ENCODE assay signal across 15 cellular contexts in genomic region chr20:21324126-21324525, GRCh38. TPM values are rescaled to one million over a fixed set of nuclear protein-coding genes. Genes with fewer than 3 reads are reported as not detected.
DNase-seq lines count a peak whose midpoint lies in the region; ATAC-seq and TF ChIP-seq lines count a peak whose summit lies in the region.
"Had no signal": no experiment of that assay in that cellular context is flagged by ENCODE, and none has a peak within 500 bp of the region (broad histone marks: within the 10 kb centered on the region; RNA-seq: fewer than 3 reads in every experiment).

No MANE protein-coding gene starts in this region.

- no peaks in the 10 kb centered on the region for H3K27me3 Mint-ChIP-seq in activated CD8-positive, alpha-beta T cell treated with anti-CD3 and anti-CD28 coated beads for 36 hours
- no peaks in the 10 kb centered on the region for H3K27me3 Mint-ChIP-seq in activated CD8-positive, alpha-beta T cell treated with anti-CD3 and anti-CD28 coated beads, Interleukin-2, amount 10 ng/mL, durations not matched to agents 7 days and 5 days (ENCODE audit: low read depth)
- H3K27me3 Mint-ChIP-seq in HFFc6 (ENCODE audit: insufficient read depth), result no peaks in the 10 kb centered on the region; the same call in 1 of the 2 replicates
- H3K27me3 Mint-ChIP-seq in central memory CD8-positive, alpha-beta T cell, result no peaks in the 10 kb centered on the region
- H3K27me3 Mint-ChIP-seq in naive thymus-derived CD4-positive, alpha-beta T cell, result no peaks in the 10 kb centered on the region

- no peak for TF ChIP-seq CTCF in activated CD8-positive, alpha-beta T cell treated with anti-CD3 and anti-CD28 coated beads for 36 hours (IDR thresholded peaks at IDR 0.05)
- TF ChIP-seq CTCF in HFFc6 (IDR thresholded peaks at IDR 0.05) (no peak), spleen (IDR thresholded peaks at IDR 0.05 in 8 of 11, conservative IDR thresholded peaks at IDR 0.05 in 3 of 11) (no peak)

- DNase-seq in activated CD8-positive, alpha-beta T cell treated with anti-CD3 and anti-CD28 coated beads for 36 hours, result no peak
- DNase-seq in activated CD8-positive, alpha-beta T cell treated with anti-CD3 and anti-CD28 coated beads, Interleukin-2, amount 10 ng/mL, durations not matched to agents 7 days and 5 days, result no peak
- DNase-seq in HFFc6, result no peak
- DNase-seq in central memory CD8-positive, alpha-beta T cell (ENCODE audit: low spot score in 2 of 2), result no peak
- DNase-seq in naive thymus-derived CD4-positive, alpha-beta T cell, result no peak
- no peak for DNase-seq in stimulated activated CD8-positive, alpha-beta memory T cell treated with anti-CD3 and anti-CD28 coated beads, Interleukin-4, amount 100 ng/mL, for 48 hours
- DNase-seq in spleen, result no peak
- DNase-seq: activated gamma-delta T cell; effector CD4-positive, alpha-beta T cell; NCI-H2171 treated with DMSO at 0.1 percent for 48 hours; SK-N-SH; stimulated activated CD4-positive, alpha-beta T cell treated with anti-CD3 and anti-CD28 coated beads, Interleukin-15, amount 100 ng/mL, for 24 hours had no signal

- H3K4me1 Mint-ChIP-seq in activated CD8-positive, alpha-beta T cell treated with anti-CD3 and anti-CD28 coated beads for 36 hours (ENCODE audit: low read depth), result peaks cover 60% of the 10 kb centered on the region
- H3K4me1 Mint-ChIP-seq in activated CD8-positive, alpha-beta T cell treated with anti-CD3 and anti-CD28 coated beads, Interleukin-2, amount 10 ng/mL, durations not matched to agents 7 days and 5 days (ENCODE audit: low read depth), result peaks cover 39% of the 10 kb centered on the region
- peaks cover 39% of the 10 kb centered on the region for H3K4me1 Mint-ChIP-seq in HFFc6 (ENCODE audit: low read depth)
- peaks cover 65% of the 10 kb centered on the region for H3K4me1 Mint-ChIP-seq in central memory CD8-positive, alpha-beta T cell
- H3K4me1 Mint-ChIP-seq in naive thymus-derived CD4-positive, alpha-beta T cell, result peaks cover 45 to 78% (median 70%) of the 10 kb centered on the region in 7 donors

- 86 to 93% (median 88%) methylated on average over 2 of the region's 2 CpGs for WGBS in spleen, 5 donors

- peaks cover 0 to 8% (median 3%) of the 10 kb centered on the region in 3 experiments for H3K36me3 ChIP-seq in naive thymus-derived CD4-positive, alpha-beta T cell (ENCODE audit: control insufficient read depth in 2 of 3, insufficient read depth in 3 of 3, low read length in 3 of 3)
- H3K36me3 ChIP-seq in spleen, result peaks cover 0 to 31% (median 5%) of the 10 kb centered on the region in 6 donors

- POLR2A ChIA-PET in activated CD8-positive, alpha-beta T cell treated with anti-CD3 and anti-CD28 coated beads for 36 hours (lab: Charles Lee), result interaction anchor here (0.6 to 1.3 kb wide), 3 partner anchors 9 to 128 kb away, joined by 3 to 4 read pairs (median 3); partner anchors contain the start of gene XRN2
- POLR2A ChIA-PET in activated CD8-positive, alpha-beta T cell treated with anti-CD3 and anti-CD28 coated beads, Interleukin-2, amount 10 ng/mL, durations not matched to agents 7 days and 5 days (lab: Charles Lee), result no interaction called here
- POLR2A ChIA-PET in naive thymus-derived CD4-positive, alpha-beta T cell (lab: Charles Lee), result interaction anchor here (3.4 kb wide), 1 partner anchor 21 kb away, joined by 20 read pairs; the partner anchor contains the start of gene XRN2

- H3K9me3 ChIP-seq in naive thymus-derived CD4-positive, alpha-beta T cell (ENCODE audit: control insufficient read depth in 2 of 3, low read length in 3 of 3), result peaks cover 0 to 4% (median 0%) of the 10 kb centered on the region in 3 experiments
- H3K9me3 ChIP-seq in spleen, result peaks cover 4 to 36% (median 30%) of the 10 kb centered on the region in 8 donors
- H3K9me3 ChIP-seq: Peyer's patch had no signal

- ATAC-seq in activated CD8-positive, alpha-beta T cell treated with anti-CD3 and anti-CD28 coated beads for 36 hours, result no peak
- no peak for ATAC-seq in activated CD8-positive, alpha-beta T cell treated with anti-CD3 and anti-CD28 coated beads, Interleukin-2, amount 10 ng/mL, durations not matched to agents 7 days and 5 days
- no peak for ATAC-seq in central memory CD8-positive, alpha-beta T cell (replicated peaks; ENCODE audit: extremely low read depth, poor library complexity, severe bottlenecking)
- no peak for ATAC-seq in naive thymus-derived CD4-positive, alpha-beta T cell
- ATAC-seq in GM21447 (IDR thresholded peaks at IDR 0.05; ENCODE audit: unreplicated experiment), result no peak

- H3K9me3 Mint-ChIP-seq in activated CD8-positive, alpha-beta T cell treated with anti-CD3 and anti-CD28 coated beads for 36 hours, result peaks cover 9% of the 10 kb centered on the region
- peaks cover 7% of the 10 kb centered on the region for H3K9me3 Mint-ChIP-seq in activated CD8-positive, alpha-beta T cell treated with anti-CD3 and anti-CD28 coated beads, Interleukin-2, amount 10 ng/mL, durations not matched to agents 7 days and 5 days (ENCODE audit: insufficient read depth)
- H3K9me3 Mint-ChIP-seq in HFFc6, result no peaks in the 10 kb centered on the region
- no peaks in the 10 kb centered on the region for H3K9me3 Mint-ChIP-seq in central memory CD8-positive, alpha-beta T cell
- peaks cover 0 to 37% (median 9%) of the 10 kb centered on the region in 11 donors for H3K9me3 Mint-ChIP-seq in naive thymus-derived CD4-positive, alpha-beta T cell

- intact Hi-C loops in activated CD8-positive, alpha-beta T cell treated with anti-CD3 and anti-CD28 coated beads for 36 hours (cut with micrococcal nuclease), result no loop called here
- intact Hi-C loops in naive thymus-derived CD4-positive, alpha-beta T cell (cut with micrococcal nuclease), result no loop called here
- intact Hi-C loops in spleen (cut with DNase I; ENCODE audit: low total_unique reads), result no loop called here

- H3K27ac Mint-ChIP-seq in activated CD8-positive, alpha-beta T cell treated with anti-CD3 and anti-CD28 coated beads for 36 hours, result peak overlapping the region; percentile 69
- H3K27ac Mint-ChIP-seq in activated CD8-positive, alpha-beta T cell treated with anti-CD3 and anti-CD28 coated beads, Interleukin-2, amount 10 ng/mL, durations not matched to agents 7 days and 5 days, result no peak overlapping the region
- peak overlapping the region; percentile 66; the same call in 1 of the 2 replicates for H3K27ac Mint-ChIP-seq in HFFc6
- peak overlapping the region; percentile 65 for H3K27ac Mint-ChIP-seq in central memory CD8-positive, alpha-beta T cell (ENCODE audit: low read depth)
- H3K27ac Mint-ChIP-seq in naive thymus-derived CD4-positive, alpha-beta T cell, result peak overlapping the region in 8 of 9 donors; percentile 20 to 83 (median 67)

- H3K4me3 Mint-ChIP-seq in activated CD8-positive, alpha-beta T cell treated with anti-CD3 and anti-CD28 coated beads for 36 hours, result no peak overlapping the region
- H3K4me3 Mint-ChIP-seq in activated CD8-positive, alpha-beta T cell treated with anti-CD3 and anti-CD28 coated beads, Interleukin-2, amount 10 ng/mL, durations not matched to agents 7 days and 5 days, result no peak overlapping the region
- peak overlapping the region; percentile 47 for H3K4me3 Mint-ChIP-seq in HFFc6
- peak overlapping the region; percentile 33 for H3K4me3 Mint-ChIP-seq in central memory CD8-positive, alpha-beta T cell
- H3K4me3 Mint-ChIP-seq in naive thymus-derived CD4-positive, alpha-beta T cell, result peak overlapping the region in 9 of 10 donors; percentile 14 to 70 (median 60)

- H3K36me3 Mint-ChIP-seq in activated CD8-positive, alpha-beta T cell treated with anti-CD3 and anti-CD28 coated beads for 36 hours (ENCODE audit: low read depth), result peaks cover 38% of the 10 kb centered on the region
- H3K36me3 Mint-ChIP-seq in activated CD8-positive, alpha-beta T cell treated with anti-CD3 and anti-CD28 coated beads, Interleukin-2, amount 10 ng/mL, durations not matched to agents 7 days and 5 days (ENCODE audit: low read depth), result peaks cover 39% of the 10 kb centered on the region
- H3K36me3 Mint-ChIP-seq in HFFc6 (ENCODE audit: low read depth), result peaks cover 25% of the 10 kb centered on the region
- H3K36me3 Mint-ChIP-seq in central memory CD8-positive, alpha-beta T cell (ENCODE audit: insufficient read depth), result peaks cover 16% of the 10 kb centered on the region
- peaks cover 4 to 44% (median 40%) of the 10 kb centered on the region in 5 donors for H3K36me3 Mint-ChIP-seq in naive thymus-derived CD4-positive, alpha-beta T cell

- H3K27ac ChIP-seq in naive thymus-derived CD4-positive, alpha-beta T cell (ENCODE audit: low read depth, low read length), result no peak overlapping the region
- peak overlapping the region in 3 of 8 donors; percentile 4 to 81 (median 72) for H3K27ac ChIP-seq in spleen
- H3K27ac ChIP-seq: KMS-11, Peyer's patch had no signal

- peaks cover 30 to 37% of the 10 kb centered on the region in 2 donors for H3K4me1 ChIP-seq in naive thymus-derived CD4-positive, alpha-beta T cell (ENCODE audit: control insufficient read depth in 2 of 2, insufficient read depth in 2 of 2, low read length in 2 of 2)
- peaks cover 17 to 62% (median 42%) of the 10 kb centered on the region in 6 donors for H3K4me1 ChIP-seq in spleen

- CTCF ChIA-PET in activated CD8-positive, alpha-beta T cell treated with anti-CD3 and anti-CD28 coated beads for 36 hours (lab: Charles Lee), result interaction anchor here (1.6 kb wide), 1 partner anchor 15 kb away, joined by 4 read pairs; no protein-coding TSS in a partner anchor
- CTCF ChIA-PET in activated CD8-positive, alpha-beta T cell treated with anti-CD3 and anti-CD28 coated beads, Interleukin-2, amount 10 ng/mL, durations not matched to agents 7 days and 5 days (lab: Charles Lee), result no interaction called here
- CTCF ChIA-PET in naive thymus-derived CD4-positive, alpha-beta T cell (lab: Charles Lee), result no interaction called here

- H3K27me3 ChIP-seq in naive thymus-derived CD4-positive, alpha-beta T cell (ENCODE audit: control insufficient read depth in 2 of 2, insufficient read depth in 2 of 2, low read length in 2 of 2), result no peaks in the 10 kb centered on the region
- no peaks in the 10 kb centered on the region for H3K27me3 ChIP-seq in spleen (replicated peaks in 1 of 7)
- H3K27me3 ChIP-seq: Peyer's patch had no signal

- TF ChIP-seq POLR2A in spleen (IDR thresholded peaks at IDR 0.05), result no peak

- H3K4me3 ChIP-seq in naive thymus-derived CD4-positive, alpha-beta T cell (ENCODE audit: low read length), result no peak overlapping the region
- H3K4me3 ChIP-seq in spleen, result no peak overlapping the region
- H3K4me3 ChIP-seq: Peyer's patch had no signal

RNA-seq across cellular contexts. Expression of gene XRN2, which starts 21.0 kb away (rescaled TPM):
- 10 to 100 TPM; 71.3 to 72.6 TPM for total RNA-seq in activated CD8-positive, alpha-beta T cell treated with anti-CD3 and anti-CD28 coated beads for 36 hours
- total RNA-seq in activated CD8-positive, alpha-beta T cell treated with anti-CD3 and anti-CD28 coated beads, Interleukin-2, amount 10 ng/mL, durations not matched to agents 7 days and 5 days, result 10 to 100 TPM; 54.4 to 57.7 TPM
- 10 to 100 TPM; 53.3 to 66.1 (median 60.3) TPM for total RNA-seq in HFFc6 (2021; fragmentation: NEBNext Ultra II Directional; extraction: Animal tissue kit (Norgen Biotek cat#: 25700))
- 10 to 100 TPM; 51.7 to 71.0 (median 56.5) TPM for total RNA-seq in naive thymus-derived CD4-positive, alpha-beta T cell
- polyA plus RNA-seq in naive thymus-derived CD4-positive, alpha-beta T cell, result 10 to 100 TPM; 70.9 to 83.2 TPM
- total RNA-seq in spleen, result 10 to 100 TPM; 54.9 to 92.6 (median 66.2) TPM
- 10 to 100 TPM; 19.3 to 27.5 (median 20.2) TPM for polyA plus RNA-seq in spleen

Comparison
In these comparisons a context has a peak if more than half of its experiments do, and no peak if none do; other contexts are left out.
1. H3K4me3 Mint-ChIP-seq: peak in HFFc6 (single experiment), central memory CD8-positive, alpha-beta T cell (single experiment) and naive thymus-derived CD4-positive, alpha-beta T cell (9 of 10); none in activated CD8-positive, alpha-beta T cell treated with anti-CD3 and anti-CD28 coated beads for 36 hours (single experiment) and activated CD8-positive, alpha-beta T cell treated with anti-CD3 and anti-CD28 coated beads, Interleukin-2, amount 10 ng/mL, durations not matched to agents 7 days and 5 days (single experiment).